Comparison of ENCODE assay signal across 18 cellular contexts in genomic region chr6:158674342-158674969, GRCh38.
"Had no signal": no experiment of that assay in that cellular context is flagged by ENCODE, and none has a peak within 500 bp of the region (broad histone marks: within the 10 kb centered on the region; RNA-seq: fewer than 3 reads in every experiment).

No MANE protein-coding gene starts in this region.

- H3K36me3 ChIP-seq: breast epithelium, left ventricle myocardium inferior, neural progenitor cell, ovary had no signal

- H3K4me1 ChIP-seq: breast epithelium, left ventricle myocardium inferior, neural progenitor cell, testis had no signal

- H3K9ac ChIP-seq: neural progenitor cell had no signal

- H3K27me3 Mint-ChIP-seq: activated CD4-positive, alpha-beta memory T cell treated with anti-CD3 and anti-CD28 coated beads for 36 hours; activated CD4-positive, alpha-beta T cell treated with anti-CD3 and anti-CD28 coated beads for 36 hours; activated naive CD4-positive, alpha-beta T cell treated with anti-CD3 and anti-CD28 coated beads, Interleukin-2, amount 50 U/mL, for 24 hours had no signal

- H3K27me3 ChIP-seq: breast epithelium, neural progenitor cell, ovary, testis had no signal

- ATAC-seq: activated CD4-positive, alpha-beta T cell treated with anti-CD3 and anti-CD28 coated beads for 36 hours; psoas muscle; right cardiac atrium had no signal

- H2AFZ ChIP-seq: neural progenitor cell had no signal

- H3K9me3 ChIP-seq: breast epithelium, left ventricle myocardium inferior, ovary, psoas muscle, testis had no signal

- H3K4me2 ChIP-seq: neural progenitor cell had no signal

- H3K4me3 Mint-ChIP-seq: activated CD4-positive, alpha-beta memory T cell treated with anti-CD3 and anti-CD28 coated beads for 36 hours; activated CD4-positive, alpha-beta T cell treated with anti-CD3 and anti-CD28 coated beads for 36 hours; activated naive CD4-positive, alpha-beta T cell treated with anti-CD3 and anti-CD28 coated beads, Interleukin-2, amount 50 U/mL, for 24 hours; neural progenitor cell had no signal

- H3K4me3 ChIP-seq: breast epithelium, left ventricle myocardium inferior, neural progenitor cell, ovary, psoas muscle, skin epidermis, testis had no signal

- H3K9me3 Mint-ChIP-seq: activated CD4-positive, alpha-beta memory T cell treated with anti-CD3 and anti-CD28 coated beads for 36 hours; activated naive CD4-positive, alpha-beta T cell treated with anti-CD3 and anti-CD28 coated beads, Interleukin-2, amount 50 U/mL, for 24 hours had no signal

- H3K36me3 Mint-ChIP-seq: neural progenitor cell had no signal

- H3K27ac Mint-ChIP-seq: activated CD4-positive, alpha-beta memory T cell treated with anti-CD3 and anti-CD28 coated beads for 36 hours; activated CD4-positive, alpha-beta T cell treated with anti-CD3 and anti-CD28 coated beads for 36 hours; activated naive CD4-positive, alpha-beta T cell treated with anti-CD3 and anti-CD28 coated beads, Interleukin-2, amount 50 U/mL, for 24 hours; neural progenitor cell had no signal

- DNase-seq: activated CD4-positive, alpha-beta memory T cell treated with anti-CD3 and anti-CD28 coated beads for 36 hours; activated CD4-positive, alpha-beta T cell treated with anti-CD3 and anti-CD28 coated beads for 36 hours; activated gamma-delta T cell; cortex of kidney; effector CD4-positive, alpha-beta T cell; hypothalamus; kidney; left ventricle myocardium inferior; ovary; psoas muscle; right cardiac atrium; testis had no signal

- FAIRE-seq: astrocyte, frontal cortex, kidney had no signal

- H3K27ac ChIP-seq: breast epithelium, left ventricle myocardium inferior, neural progenitor cell, ovary, psoas muscle, skin epidermis, testis had no signal
